Comparison of ENCODE assay signal across 9 cellular contexts in genomic region chr17:81991684-81992513, GRCh38. TPM values are rescaled to one million over a fixed set of nuclear protein-coding genes. Genes with fewer than 3 reads are reported as not detected.
DNase-seq lines count a peak whose midpoint lies in the region; ATAC-seq and TF ChIP-seq lines count a peak whose summit lies in the region.
"Had no signal": no experiment of that assay in that cellular context is flagged by ENCODE, and none has a peak within 500 bp of the region (broad histone marks: within the 10 kb centered on the region; RNA-seq: fewer than 3 reads in every experiment).

No MANE protein-coding gene starts in this region.

- peak overlapping the region in 1 of 3 donors; percentile 43 for H3K27ac ChIP-seq in right lobe of liver
- no peak overlapping the region for H3K27ac ChIP-seq in CD4-positive, alpha-beta T cell (ENCODE audit: low read depth, low read length)
- H3K27ac ChIP-seq: SJSA1 had no signal

- H3K9me3 Mint-ChIP-seq in stimulated activated memory B cell treated with anti-CD40 and anti-IgM and Interleukin-4, amounts not matched to agents 10 μg/mL and 1 μg/mL and 100 μg/mL, for 72 hours: no peaks in the 10 kb centered on the region
- no peaks in the 10 kb centered on the region for H3K9me3 Mint-ChIP-seq in CD4-positive, alpha-beta T cell

- no peaks in the 10 kb centered on the region for H3K27me3 Mint-ChIP-seq in stimulated activated memory B cell treated with anti-CD40 and anti-IgM and Interleukin-4, amounts not matched to agents 10 μg/mL and 1 μg/mL and 100 μg/mL, for 72 hours
- no peaks in the 10 kb centered on the region for H3K27me3 Mint-ChIP-seq in CD4-positive, alpha-beta T cell

- H3K4me3 ChIP-seq in right lobe of liver: peak overlapping the region in 1 of 3 donors; percentile 19
- H3K4me3 ChIP-seq: SJSA1 had no signal

- H3K9me3 ChIP-seq in right lobe of liver: no peaks in the 10 kb centered on the region
- no peaks in the 10 kb centered on the region for H3K9me3 ChIP-seq in CD4-positive, alpha-beta T cell (ENCODE audit: control insufficient read depth, low read length)

- peak; percentile 86 for DNase-seq in AG08395 (ENCODE audit: low spot score)
- DNase-seq in NCI-H2029 treated with DMSO at 0.1 percent for 48 hours (lab: John Stamatoyannopoulos, UW): peak; percentile 76
- peak; percentile 63 for DNase-seq in dedifferentiated amniotic fluid mesenchymal stem cell (ENCODE audit: extremely low spot score)
- DNase-seq in right lobe of liver: peak; percentile 87 to 95 (median 94)
- DNase-seq in stimulated activated CD4-positive, alpha-beta T cell treated with anti-CD3 and anti-CD28 coated beads, Interleukin-15, amount 100 ng/mL, for 24 hours: no peak
- no peak for DNase-seq in activated CD4-positive, alpha-beta T cell treated with anti-CD3 and anti-CD28 coated beads, Interleukin-2, amount 50 U/mL, for 1 hour
- DNase-seq in CD4-positive, alpha-beta T cell: no peak

- CTCF ChIA-PET in CD4-positive, alpha-beta T cell (lab: Charles Lee): no interaction called here

- no CpG with 5 or more reads among the region's 41 CpGs for WGBS in right lobe of liver (ENCODE audit: insufficient coverage, low coverage, low lambda C conversion rate, missing lambda C conversion rate)

- H3K27ac Mint-ChIP-seq in stimulated activated memory B cell treated with anti-CD40 and anti-IgM and Interleukin-4, amounts not matched to agents 10 μg/mL and 1 μg/mL and 100 μg/mL, for 72 hours: no peak overlapping the region
- no peak overlapping the region for H3K27ac Mint-ChIP-seq in CD4-positive, alpha-beta T cell

- TF ChIP-seq POLR2A in right lobe of liver (IDR thresholded peaks at IDR 0.05): peak; percentile 35

- peaks cover 6% of the 10 kb centered on the region for H3K4me1 Mint-ChIP-seq in stimulated activated memory B cell treated with anti-CD40 and anti-IgM and Interleukin-4, amounts not matched to agents 10 μg/mL and 1 μg/mL and 100 μg/mL, for 72 hours
- H3K4me1 Mint-ChIP-seq in CD4-positive, alpha-beta T cell (ENCODE audit: low read depth): peaks cover 4% of the 10 kb centered on the region

- peaks cover 0 to 21% (median 10%) of the 10 kb centered on the region in 4 donors for H3K4me1 ChIP-seq in right lobe of liver

- POLR2A ChIA-PET in CD4-positive, alpha-beta T cell (lab: Charles Lee): no interaction called here

- no peaks in the 10 kb centered on the region for H3K36me3 ChIP-seq in right lobe of liver

- peaks cover 36% of the 10 kb centered on the region for H3K36me3 Mint-ChIP-seq in stimulated activated memory B cell treated with anti-CD40 and anti-IgM and Interleukin-4, amounts not matched to agents 10 μg/mL and 1 μg/mL and 100 μg/mL, for 72 hours
- H3K36me3 Mint-ChIP-seq in CD4-positive, alpha-beta T cell (ENCODE audit: low read depth): peaks cover 6% of the 10 kb centered on the region

- no peak overlapping the region for H3K4me3 Mint-ChIP-seq in stimulated activated memory B cell treated with anti-CD40 and anti-IgM and Interleukin-4, amounts not matched to agents 10 μg/mL and 1 μg/mL and 100 μg/mL, for 72 hours
- no peak overlapping the region for H3K4me3 Mint-ChIP-seq in CD4-positive, alpha-beta T cell

- peak in 2 of 4 donors; percentile 7 to 16 for TF ChIP-seq CTCF in right lobe of liver (IDR thresholded peaks at IDR 0.05)
- TF ChIP-seq CTCF in CD4-positive, alpha-beta T cell (IDR thresholded peaks at IDR 0.05): no peak

- intact Hi-C loops in right lobe of liver (cut with DNase I): no loop called here
- intact Hi-C loops in CD4-positive, alpha-beta T cell (cut with DNase I, micrococcal nuclease): no loop called here

- peak; percentile 90 to 94 (median 91) for ATAC-seq in right lobe of liver
- no peak for ATAC-seq in stimulated activated memory B cell treated with anti-CD40 and anti-IgM and Interleukin-4, amounts not matched to agents 10 μg/mL and 1 μg/mL and 100 μg/mL, for 72 hours
- ATAC-seq in CD4-positive, alpha-beta T cell (ENCODE audit: poor library complexity): no peak

- H3K27me3 ChIP-seq in right lobe of liver: no peaks in the 10 kb centered on the region
- no peaks in the 10 kb centered on the region for H3K27me3 ChIP-seq in CD4-positive, alpha-beta T cell (ENCODE audit: control insufficient read depth, insufficient read depth, low read length)
- H3K27me3 ChIP-seq: SJSA1 had no signal

RNA-seq across cellular contexts. Expression of gene ASPSCR1, which starts 14.5 kb away (rescaled TPM):
- 10 to 100 TPM; 24.4 to 55.6 (median 32.9) TPM for total RNA-seq in right lobe of liver
- 10 to 100 TPM; 19.1 to 22.7 TPM for total RNA-seq in CD4-positive, alpha-beta T cell

RNA-seq across cellular contexts. Expression of gene CENPX, which starts 30.8 kb away (rescaled TPM):
- 10 to 100 TPM; 27.3 to 81.1 (median 47.8) TPM for total RNA-seq in right lobe of liver
- 10 to 100 TPM; 14.9 to 19.6 TPM for total RNA-seq in CD4-positive, alpha-beta T cell

RNA-seq across cellular contexts. Expression of gene NOTUM, which starts 30.9 kb away (rescaled TPM):
- 1 to 10 TPM; 1.2 to 7.6 (median 3.0) TPM for total RNA-seq in right lobe of liver
- not detected for total RNA-seq in CD4-positive, alpha-beta T cell

RNA-seq across cellular contexts. Expression of gene LRRC45, which starts 31.2 kb away (rescaled TPM):
- total RNA-seq in right lobe of liver: 10 to 100 TPM in 3 of 6 experiments, 1 to 10 TPM in 3; 4.9 to 15.6 (median 11.9) TPM
- 10 to 100 TPM; 17.7 to 17.9 TPM for total RNA-seq in CD4-positive, alpha-beta T cell

RNA-seq across cellular contexts. Expression of gene RAC3, which starts 39.6 kb away (rescaled TPM):
- 1 to 10 TPM; 3.4 to 9.0 (median 5.4) TPM for total RNA-seq in right lobe of liver
- 1 to 10 TPM; 3.3 to 5.3 TPM for total RNA-seq in CD4-positive, alpha-beta T cell

Comparison
In these comparisons a context has a peak if more than half of its experiments do, and no peak if none do; other contexts are left out.
1. DNase-seq: peak in AG08395 (single experiment), NCI-H2029 treated with DMSO at 0.1 percent for 48 hours (single experiment), dedifferentiated amniotic fluid mesenchymal stem cell (single experiment) and right lobe of liver (3 of 3); none in stimulated activated CD4-positive, alpha-beta T cell treated with anti-CD3 and anti-CD28 coated beads, Interleukin-15, amount 100 ng/mL, for 24 hours (single experiment), activated CD4-positive, alpha-beta T cell treated with anti-CD3 and anti-CD28 coated beads, Interleukin-2, amount 50 U/mL, for 1 hour (single experiment) and CD4-positive, alpha-beta T cell (0 of 10).
2. ATAC-seq: peak in right lobe of liver (4 of 4); none in stimulated activated memory B cell treated with anti-CD40 and anti-IgM and Interleukin-4, amounts not matched to agents 10 μg/mL and 1 μg/mL and 100 μg/mL, for 72 hours (single experiment) and CD4-positive, alpha-beta T cell (single experiment).